In genomic region chr3:138362536-138362935, GRCh38 we compare ENCODE assay signal across 29 cellular contexts. TPM values are rescaled to one million over a fixed set of nuclear protein-coding genes. Genes with fewer than 3 reads are reported as not detected.
A peak's percentile ranks its signal among the peaks of the same experiment; 100 is the strongest.
DNase-seq lines count a peak whose midpoint lies in the region; ATAC-seq, FAIRE-seq and TF ChIP-seq lines count a peak whose summit lies in the region.
"Had no signal": no experiment of that assay in that cellular context is flagged by ENCODE, and none has a peak within 500 bp of the region (broad histone marks: within the 10 kb centered on the region; RNA-seq: fewer than 3 reads in every experiment).

No MANE protein-coding gene starts in this region.

- 62 to 81% (median 76%) methylated on average over 7 of the region's 7 CpGs for WGBS in heart left ventricle, 4 donors

- TF ChIP-seq CTCF in heart left ventricle (IDR thresholded peaks at IDR 0.05) (no peak), Panc1 (IDR thresholded peaks at IDR 0.05) (no peak), kidney (IDR thresholded peaks at IDR 0.05; ENCODE audit: borderline replicate concordance, extremely low read depth, insufficient read depth) (no peak)

- CTCF ChIA-PET in Panc1 (lab: Charles Lee): no interaction called here

- intact Hi-C loops in heart left ventricle (cut with DNase I): loop anchor here in 1 of 10 donors (5.0 kb wide), 1 partner anchor 35 kb away; no protein-coding TSS in a partner anchor
- intact Hi-C loops in Right ventricle myocardium superior (cut with DNase I): no loop called here
- intact Hi-C loops in Panc1 (cut with micrococcal nuclease; ENCODE audit: unreplicated experiment): no loop called here
- intact Hi-C loops in kidney (cut with DNase I): no loop called here

- H3K27ac ChIP-seq in heart left ventricle: peak overlapping the region in 8 of 12 donors; percentile 64 to 96 (median 82)
- H3K27ac ChIP-seq in Panc1 (ENCODE audit: low read length): no peak overlapping the region
- H3K27ac ChIP-seq in kidney (ENCODE audit: low read depth in 2 of 2, low read length in 2 of 2): peak overlapping the region; percentile 87 to 95
- H3K27ac ChIP-seq in subcutaneous abdominal adipose tissue (ENCODE audit: low read depth, low read length): peak overlapping the region; percentile 81
- H3K27ac ChIP-seq: esophagus muscularis mucosa, SK-N-MC, uterus, VCaP had no signal

- H3K4me1 ChIP-seq in heart left ventricle (peaks cover 9 to 99% (median 76%) of the 10 kb centered on the region in 12 donors), Panc1 (ENCODE audit: control insufficient read depth, insufficient read depth, low read length) (no peaks in the 10 kb centered on the region), kidney (ENCODE audit: control insufficient read depth in 1 of 2, insufficient read depth in 1 of 2, low read depth in 1 of 2, low read length in 2 of 2) (peaks cover 39 to 52% of the 10 kb centered on the region in 2 donors), subcutaneous abdominal adipose tissue (ENCODE audit: control insufficient read depth in 5 of 5, insufficient read depth in 5 of 5, low read length in 5 of 5) (peaks cover 16 to 98% (median 86%) of the 10 kb centered on the region in 5 donors)
- H3K4me1 ChIP-seq: BE2C had no signal

- H3K36me3 ChIP-seq in heart left ventricle: peaks cover 0 to 8% (median 0%) of the 10 kb centered on the region in 9 donors
- H3K36me3 ChIP-seq in Panc1 (ENCODE audit: control insufficient read depth, insufficient read depth, low read length): no peaks in the 10 kb centered on the region
- H3K36me3 ChIP-seq in kidney (ENCODE audit: control insufficient read depth in 1 of 2, insufficient read depth in 2 of 2, low read length in 2 of 2): no peaks in the 10 kb centered on the region
- peaks cover 0 to 5% (median 0%) of the 10 kb centered on the region in 5 donors for H3K36me3 ChIP-seq in subcutaneous abdominal adipose tissue (ENCODE audit: control insufficient read depth in 5 of 5, insufficient read depth in 5 of 5, low read length in 5 of 5)
- H3K36me3 ChIP-seq: BE2C, uterus had no signal

- H3K4me3 ChIP-seq in heart left ventricle (no peak overlapping the region), Panc1 (ENCODE audit: low read depth in 2 of 2, low read length in 2 of 2) (no peak overlapping the region), kidney (ENCODE audit: low read length in 2 of 2) (no peak overlapping the region), subcutaneous abdominal adipose tissue (ENCODE audit: low read depth in 1 of 5, low read length in 5 of 5) (no peak overlapping the region)
- H3K4me3 ChIP-seq: esophagus muscularis mucosa, mucosa of descending colon, SK-N-MC, smooth muscle cell, uterus had no signal

- H3K27me3 ChIP-seq in heart left ventricle (no peaks in the 10 kb centered on the region), Panc1 (ENCODE audit: control insufficient read depth, insufficient read depth, low read length) (no peaks in the 10 kb centered on the region), subcutaneous abdominal adipose tissue (ENCODE audit: control insufficient read depth in 5 of 5, insufficient read depth in 4 of 5, low read length in 5 of 5) (no peaks in the 10 kb centered on the region)
- H3K27me3 ChIP-seq: esophagus muscularis mucosa, uterus had no signal

- DNase-seq in heart left ventricle: no peak
- no peak for DNase-seq in Right ventricle myocardium superior
- no peak for DNase-seq in Panc1 (ENCODE audit: low read depth, low spot score)
- DNase-seq in kidney: no peak
- no peak for DNase-seq in SKM-1 (lab: John Stamatoyannopoulos, UW; ENCODE audit: unreplicated experiment)
- DNase-seq in SW480 (ENCODE audit: low spot score): no peak
- no peak for DNase-seq in cortex of kidney (lab: John Stamatoyannopoulos, UW)
- DNase-seq: activated CD4-positive, alpha-beta T cell treated with anti-CD3 and anti-CD28 coated beads, Interleukin-2, amount 10 ng/mL, durations not matched to agents 7 days and 5 days; BE2C; COR-L47; effector memory CD4-positive, alpha-beta T cell; GDM1; KG1; mucosa of descending colon; NCI-H1436 treated with DMSO at 0.1 percent for 48 hours; NCI-H524 treated with DMSO at 0.1 percent for 48 hours; stimulated activated CD4-positive, alpha-beta T cell treated with anti-CD3 and anti-CD28 coated beads, Interleukin-2, amount 100 ng/mL, for 24 hours; uterus had no signal

- H3K9ac ChIP-seq in kidney (ENCODE audit: low read length in 2 of 2): peak overlapping the region; percentile 25 to 72
- H3K9ac ChIP-seq in subcutaneous abdominal adipose tissue (ENCODE audit: low read length in 5 of 5): peak overlapping the region in 1 of 5 donors; percentile 43

- POLR2A ChIA-PET in Panc1 (lab: Charles Lee): no interaction called here

- FAIRE-seq in kidney (lab: Jason Lieb, UNC): no peak
- FAIRE-seq: astrocyte, frontal cortex, H1, HTR-8/SVneo had no signal

- BruUV-seq in Panc1 (replicated peaks; lab: Mats Ljungman, UMichigan): no TSS peak

- ATAC-seq in heart left ventricle (peak in 1 of 4 donors; percentile 5), Right ventricle myocardium superior (ENCODE audit: poor library complexity) (no peak), Panc1 (peak; percentile 45; the same call in 1 of the 2 replicates)
- ATAC-seq: activated T-helper 17 cell treated with anti-CD3 and anti-CD28 coated beads, Interleukin-2, amount 50 U/mL, for 72 hours; mucosa of descending colon had no signal

- in situ Hi-C loops in Panc1 (cut with HindIII; ENCODE audit: low pct_unique_long_range_greater_than_20kb, low sequenced_read_pairs): no loop called here

- H3K9me3 ChIP-seq in heart left ventricle: no peaks in the 10 kb centered on the region
- H3K9me3 ChIP-seq in Panc1 (ENCODE audit: control insufficient read depth, insufficient read depth, low read depth, low read length): no peaks in the 10 kb centered on the region
- H3K9me3 ChIP-seq in kidney (ENCODE audit: control insufficient read depth in 1 of 2, low read length in 2 of 2): no peaks in the 10 kb centered on the region
- no peaks in the 10 kb centered on the region for H3K9me3 ChIP-seq in subcutaneous abdominal adipose tissue (ENCODE audit: control insufficient read depth in 5 of 5, low read length in 5 of 5)
- H3K9me3 ChIP-seq: BE2C, esophagus muscularis mucosa, mucosa of descending colon, uterus had no signal

- TF ChIP-seq POLR2A in heart left ventricle (IDR thresholded peaks at IDR 0.05): no peak

RNA-seq across cellular contexts. Expression of gene MRAS, which starts 14.2 kb away (rescaled TPM):
- total RNA-seq in heart left ventricle (100 to 1,000 TPM; 227 to 413 (median 254) TPM), Right ventricle myocardium superior (368 TPM), Panc1 (2021; ENCODE audit: unreplicated experiment) (14.2 TPM), kidney (106 TPM)
- polyA plus RNA-seq in heart left ventricle (100 to 1,000 TPM; 112 to 245 TPM), kidney (ENCODE audit: insufficient read depth, low read depth, low replicate concordance) (30.9 TPM)
- 22.0 TPM for polyA plus RNA-seq in Panc1 (2012; ENCODE audit: insufficient read length)
- total RNA-seq: activated CD4-positive, alpha-beta T cell treated with anti-CD3 and anti-CD28 coated beads, Interleukin-2, amount 10 ng/mL, durations not matched to agents 7 days and 5 days had no signal

RNA-seq across cellular contexts. Expression of gene NME9, which starts 32.9 kb away (rescaled TPM):
- not detected for total RNA-seq in heart left ventricle
- polyA plus RNA-seq in heart left ventricle: not detected
- not detected for total RNA-seq in Right ventricle myocardium superior
- total RNA-seq in Panc1 (2021; ENCODE audit: unreplicated experiment): not detected
- 0.15 TPM for polyA plus RNA-seq in Panc1 (2012; ENCODE audit: insufficient read length)
- 3.5 TPM for total RNA-seq in kidney
- polyA plus RNA-seq in kidney (ENCODE audit: insufficient read depth, low read depth, low replicate concordance): 0.73 TPM
- total RNA-seq: A673; activated CD4-positive, alpha-beta T cell treated with anti-CD3 and anti-CD28 coated beads, Interleukin-2, amount 10 ng/mL, durations not matched to agents 7 days and 5 days; H1; smooth muscle cell had no signal
- polyA plus RNA-seq: smooth muscle cell had no signal
